ENCODE assay signal across 24 cellular contexts in genomic region chr1:174417921-174418320, GRCh38. TPM values are rescaled to one million over a fixed set of nuclear protein-coding genes. Genes with fewer than 3 reads are reported as not detected.
A peak's percentile ranks its signal among the peaks of the same experiment; 100 is the strongest.
DNase-seq lines count a peak whose midpoint lies in the region; ATAC-seq, FAIRE-seq and TF ChIP-seq lines count a peak whose summit lies in the region.
"Had no signal": no experiment of that assay in that cellular context is flagged by ENCODE, and none has a peak within 500 bp of the region (broad histone marks: within the 10 kb centered on the region; RNA-seq: fewer than 3 reads in every experiment).

No MANE protein-coding gene starts in this region.

- no peaks in the 10 kb centered on the region for H3K27me3 ChIP-seq in esophagus muscularis mucosa
- H3K27me3 ChIP-seq: BE2C, BLaER1 had no signal

- no peak for DNase-seq in GM12891 (ENCODE audit: insufficient read length, low spot score)
- no peak for DNase-seq in coronary artery (ENCODE audit: low spot score)
- no peak for DNase-seq in esophagus muscularis mucosa (ENCODE audit: extremely low spot score)
- no peak for DNase-seq in DMS114 treated with DMSO at 0.1 percent for 48 hours (lab: John Stamatoyannopoulos, UW; ENCODE audit: unreplicated experiment)
- no peak for DNase-seq in DMS53 treated with DMSO at 0.1 percent for 48 hours (lab: John Stamatoyannopoulos, UW; ENCODE audit: unreplicated experiment)
- DNase-seq: 8988T; ACHN; BE2C; C1 segment of cervical spinal cord; CD4-positive, alpha-beta memory T cell; CD4-positive, CD25-positive, alpha-beta regulatory T cell; CD8-positive, alpha-beta memory T cell; COR-L47; DMS153; DMS53; DMS79 treated with DMSO at 0.1 percent for 48 hours; GF-D8 had no signal

- no peaks in the 10 kb centered on the region for H3K36me3 ChIP-seq in esophagus muscularis mucosa
- H3K36me3 ChIP-seq: BE2C, BLaER1 had no signal

- H3K4me3 ChIP-seq in coronary artery = peak overlapping the region; percentile 3
- no peak overlapping the region for H3K4me3 ChIP-seq in esophagus muscularis mucosa
- H3K4me3 ChIP-seq: BLaER1 had no signal

- H3K9me3 ChIP-seq in esophagus muscularis mucosa = no peaks in the 10 kb centered on the region
- H3K9me3 ChIP-seq: BE2C, BLaER1 had no signal

- H3K4me1 ChIP-seq in esophagus muscularis mucosa = peaks cover 0 to 19% (median 6%) of the 10 kb centered on the region in 4 donors
- H3K4me1 ChIP-seq: BE2C, BLaER1 had no signal

- WGBS in esophagus muscularis mucosa = 98% methylated on average over 2 of the region's 2 CpGs

- intact Hi-C loops in esophagus muscularis mucosa (cut with DNase I) = no loop called here

- H3K27ac ChIP-seq in coronary artery (no peak overlapping the region), esophagus muscularis mucosa (replicated peaks in 1 of 4) (no peak overlapping the region)
- H3K27ac ChIP-seq: BLaER1 had no signal

- peak; percentile 62 for ATAC-seq in esophagus mucosa

- TF ChIP-seq CTCF in coronary artery (IDR thresholded peaks at IDR 0.05) = no peak
- no peak for TF ChIP-seq CTCF in esophagus muscularis mucosa (IDR thresholded peaks at IDR 0.05)

- TF ChIP-seq EP300 in esophagus muscularis mucosa (IDR thresholded peaks at IDR 0.05) = no peak

- FAIRE-seq in GM12891 (lab: Jason Lieb, UNC) = peak; percentile 28
- FAIRE-seq: A204.1, G401.6, GM12892, GM18507 had no signal

- TF ChIP-seq POLR2A in GM12891 (IDR thresholded peaks at IDR 0.05; ENCODE audit: low read depth, low read length) = no peak
- TF ChIP-seq POLR2A in esophagus muscularis mucosa (IDR thresholded peaks at IDR 0.05; ENCODE audit: low read depth) = no peak

TF ChIP-seq in GM12891, 5 proteins besides CTCF, POLR2A, EP300 and RAD21:
- no peak for TF ChIP-seq SPI1 (IDR thresholded peaks at IDR 0.05; ENCODE audit: low read depth, low read length)
- no peak for TF ChIP-seq TAF1 (IDR thresholded peaks at IDR 0.05; ENCODE audit: low read depth, low read length)
- TF ChIP-seq PAX5 (IDR thresholded peaks at IDR 0.05; ENCODE audit: insufficient read depth, low read length, severe bottlenecking) = no peak

RNA-seq across cellular contexts. Expression of gene GPR52, which starts 29.8 kb away (rescaled TPM):
- polyA plus RNA-seq in GM12891 (2012; ENCODE audit: low read depth, missing spikeins) = not detected
- total RNA-seq in esophagus mucosa = 0.56 TPM
- 1 to 10 TPM in 3 of 4 donors, under 1 TPM in 1; 0.58 to 5.0 (median 1.7) TPM for total RNA-seq in esophagus muscularis mucosa
- polyA plus RNA-seq: CD14-positive monocyte; CD4-positive, alpha-beta memory T cell; CD4-positive, CD25-positive, alpha-beta regulatory T cell; CD8-positive, alpha-beta memory T cell had no signal
